In genomic region chr12:46264057-46264456, GRCh38 we compare ENCODE assay signal across 10 cellular contexts. TPM values are rescaled to one million over a fixed set of nuclear protein-coding genes. Genes with fewer than 3 reads are reported as not detected.
A peak's percentile ranks its signal among the peaks of the same experiment; 100 is the strongest.
DNase-seq lines count a peak whose midpoint lies in the region; TF ChIP-seq lines count a peak whose summit lies in the region.
"Had no signal": no experiment of that assay in that cellular context is flagged by ENCODE, and none has a peak within 500 bp of the region (broad histone marks: within the 10 kb centered on the region; RNA-seq: fewer than 3 reads in every experiment).

No MANE protein-coding gene starts in this region.

- no peaks in the 10 kb centered on the region for H3K27me3 Mint-ChIP-seq in neural crest cell (ENCODE audit: low read depth)

- WGBS in mammary epithelial cell (ENCODE audit: low coverage, missing lambda C conversion rate): 53% methylated on average over 1 of the region's 1 CpG

- in situ Hi-C loops in mammary epithelial cell (cut with MboI; ENCODE audit: low sequenced_read_pairs in 2 of 2): loop anchor here in 1 of 2 donors (10.0 to 25.0 kb wide), 2 partner anchors 91 to 298 kb away; no protein-coding TSS in a partner anchor

- dilution Hi-C loops in mammary epithelial cell (cut with HindIII; ENCODE audit: low sequenced_read_pairs): no loop called here

- peak; percentile 83 for DNase-seq in EH (ENCODE audit: low read depth)
- DNase-seq in mammary epithelial cell: peak; percentile 63
- DNase-seq in neural crest cell (ENCODE audit: low read depth, low spot score): no peak
- no peak for DNase-seq in NCI-H510A (lab: John Stamatoyannopoulos, UW)
- no peak for DNase-seq in hippocampal formation (lab: John Stamatoyannopoulos, UW)
- no peak for DNase-seq in HuH-7 (ENCODE audit: low spot score)
- DNase-seq: activated CD4-positive, alpha-beta T cell treated with anti-CD3 and anti-CD28 coated beads, Interleukin-2, amount 50 U/mL, for 48 hours; effector CD4-positive, alpha-beta T cell had no signal

- TF ChIP-seq CTCF in KMS-11 (conservative IDR thresholded peaks at IDR 0.05; ENCODE audit: low read depth, low read length) (no peak), mammary epithelial cell (conservative IDR thresholded peaks at IDR 0.05 in 1 of 2, IDR thresholded peaks at IDR 0.05 in 1 of 2; ENCODE audit: extremely low read depth in 1 of 2, insufficient read depth in 1 of 2, low read depth in 1 of 2, low read length in 2 of 2) (no peak), neural crest cell (conservative IDR thresholded peaks at IDR 0.05) (no peak)

- H3K36me3 ChIP-seq in KMS-11 (ENCODE audit: insufficient read depth): no peaks in the 10 kb centered on the region
- no peaks in the 10 kb centered on the region for H3K36me3 ChIP-seq in mammary epithelial cell (ENCODE audit: insufficient read depth, low read length)
- H3K36me3 ChIP-seq: HAP-1 had no signal

- H3K9ac ChIP-seq in KMS-11: no peak overlapping the region
- no peak overlapping the region for H3K9ac ChIP-seq in mammary epithelial cell (ENCODE audit: insufficient read depth, low read length)

- peaks cover 94% of the 10 kb centered on the region for H3K79me2 ChIP-seq in KMS-11 (ENCODE audit: insufficient read depth, low read depth)
- peaks cover 97% of the 10 kb centered on the region for H3K79me2 ChIP-seq in mammary epithelial cell (ENCODE audit: insufficient read depth, low read length)

- H3K4me1 ChIP-seq in KMS-11 (ENCODE audit: low read depth, poor library complexity, severe bottlenecking) (peaks cover 65% of the 10 kb centered on the region), mammary epithelial cell (ENCODE audit: insufficient read depth, low read length) (peaks cover 61% of the 10 kb centered on the region)

- peaks cover 25% of the 10 kb centered on the region for H3K4me1 Mint-ChIP-seq in neural crest cell

- H3K27ac Mint-ChIP-seq in neural crest cell (ENCODE audit: unreplicated experiment): no peak overlapping the region

- H3K27ac ChIP-seq in KMS-11 (no peak overlapping the region), mammary epithelial cell (ENCODE audit: insufficient read depth, low read depth, low read length) (peak overlapping the region; percentile 27)

- intact Hi-C loops in mammary epithelial cell (cut with micrococcal nuclease): no loop called here

- CTCF ChIA-PET in mammary epithelial cell (lab: Charles Lee; ENCODE audit: low non-redundant PET): interaction anchor here (0.6 kb wide), 2 partner anchors 398 to 758 kb away, joined by 3 to 4 read pairs; no protein-coding TSS in a partner anchor

- H2AFZ ChIP-seq in KMS-11 (ENCODE audit: low read depth) (no peak overlapping the region), mammary epithelial cell (ENCODE audit: low read depth, low read length) (no peak overlapping the region)

- no peaks in the 10 kb centered on the region for H3K9me3 ChIP-seq in mammary epithelial cell (replicated peaks; ENCODE audit: insufficient read depth, low read length)
- H3K9me3 ChIP-seq: HAP-1 had no signal

- no peaks in the 10 kb centered on the region for H3K27me3 ChIP-seq in KMS-11 (ENCODE audit: insufficient read depth, low read depth)
- no peaks in the 10 kb centered on the region for H3K27me3 ChIP-seq in mammary epithelial cell (ENCODE audit: insufficient read depth, low read length)

- no peaks in the 10 kb centered on the region for H3K9me3 Mint-ChIP-seq in neural crest cell

- H3K36me3 Mint-ChIP-seq in neural crest cell (ENCODE audit: low read depth): no peaks in the 10 kb centered on the region

- BruUV-seq in mammary epithelial cell (replicated peaks; lab: Mats Ljungman, UMichigan): no TSS peak

- H3K4me3 ChIP-seq in KMS-11 (IDR thresholded peaks at IDR 0.05; ENCODE audit: insufficient read depth, low read depth, low read length): no peak overlapping the region
- H3K4me3 ChIP-seq in mammary epithelial cell (replicated peaks in 1 of 3; ENCODE audit: insufficient read depth in 1 of 3, low read depth in 2 of 3, low read length in 3 of 3): no peak overlapping the region
- H3K4me3 ChIP-seq: HAP-1 had no signal

- H3K4me3 Mint-ChIP-seq in neural crest cell: peak overlapping the region; percentile 42

- peaks cover 63% of the 10 kb centered on the region for H4K20me1 ChIP-seq in KMS-11 (ENCODE audit: insufficient read depth)
- peaks cover 30% of the 10 kb centered on the region for H4K20me1 ChIP-seq in mammary epithelial cell (ENCODE audit: insufficient read depth, low read length)

- H3K4me2 ChIP-seq in KMS-11: peak overlapping the region; percentile 2; the same call in 1 of the 2 replicates
- H3K4me2 ChIP-seq in mammary epithelial cell (ENCODE audit: insufficient read depth, low read depth, low read length): peak overlapping the region; percentile 99

RNA-seq across cellular contexts. Expression of gene SLC38A1, which starts 4.8 kb away (rescaled TPM):
- total RNA-seq in mammary epithelial cell: 100 to 1,000 TPM; 208 to 360 TPM
- polyA plus RNA-seq in mammary epithelial cell: 106 TPM
- 301 TPM for polyA minus RNA-seq in mammary epithelial cell
- 129 and 135 TPM in 2 replicates for total RNA-seq in neural crest cell

Comparison
In these comparisons a context has a peak if more than half of its experiments do, and no peak if none do; other contexts are left out.
1. DNase-seq: peak in EH (single experiment) and mammary epithelial cell (single experiment); none in neural crest cell (single experiment), NCI-H510A (single experiment), hippocampal formation (0 of 2) and HuH-7 (single experiment).